In genomic region chr18:13216092-13216582, GRCh38 we compare ENCODE assay signal across 8 cellular contexts. TPM values are rescaled to one million over a fixed set of nuclear protein-coding genes. Genes with fewer than 3 reads are reported as not detected.
DNase-seq lines count a peak whose midpoint lies in the region; ATAC-seq and TF ChIP-seq lines count a peak whose summit lies in the region.

No MANE protein-coding gene starts in this region.

- no peaks in the 10 kb centered on the region for H3K9me2 ChIP-seq in GM23338 (ENCODE audit: insufficient read depth)

- no peaks in the 10 kb centered on the region; the same call in 2 of the 3 replicates for H3K36me3 Mint-ChIP-seq in GM23338 (ENCODE audit: low read depth)
- no peaks in the 10 kb centered on the region for H3K36me3 Mint-ChIP-seq in activated CD4-positive, alpha-beta T cell treated with anti-CD3 and anti-CD28 coated beads, Interleukin-2, amount 10 ng/mL, durations not matched to agents 7 days and 5 days (ENCODE audit: low read depth)

- ATAC-seq in GM23338 (peak; percentile 67), right lobe of liver (peak; percentile 84 to 90 (median 88)), GM21390 (IDR thresholded peaks at IDR 0.05; ENCODE audit: unreplicated experiment) (no peak)

- TF ChIP-seq CTCF in BE2C (IDR thresholded peaks at IDR 0.05; ENCODE audit: low read depth, low read length) = peak; percentile 72
- TF ChIP-seq CTCF in GM23338 (conservative IDR thresholded peaks at IDR 0.05; ENCODE audit: low read depth in 2 of 2) = peak; percentile 50 to 75
- TF ChIP-seq CTCF in right lobe of liver (IDR thresholded peaks at IDR 0.05) = peak; percentile 77 to 87 (median 86)

- H3K4me3 Mint-ChIP-seq in GM23338 = peak overlapping the region; percentile 82
- H3K4me3 Mint-ChIP-seq in activated CD4-positive, alpha-beta T cell treated with anti-CD3 and anti-CD28 coated beads, Interleukin-2, amount 10 ng/mL, durations not matched to agents 7 days and 5 days = peak overlapping the region; percentile 73

- TF ChIP-seq POLR2A in right lobe of liver (IDR thresholded peaks at IDR 0.05) = peak; percentile 31

- H3K27me3 ChIP-seq in BE2C (no peaks in the 10 kb centered on the region), GM23338 (ENCODE audit: insufficient read depth) (peaks cover 55% of the 10 kb centered on the region), right lobe of liver (no peaks in the 10 kb centered on the region)

- no peak overlapping the region for H3K27ac Mint-ChIP-seq in GM23338
- no peak overlapping the region for H3K27ac Mint-ChIP-seq in activated CD4-positive, alpha-beta T cell treated with anti-CD3 and anti-CD28 coated beads, Interleukin-2, amount 10 ng/mL, durations not matched to agents 7 days and 5 days

- H3K4me1 Mint-ChIP-seq in GM23338 = peaks cover 9% of the 10 kb centered on the region
- H3K4me1 Mint-ChIP-seq in activated CD4-positive, alpha-beta T cell treated with anti-CD3 and anti-CD28 coated beads, Interleukin-2, amount 10 ng/mL, durations not matched to agents 7 days and 5 days = peaks cover 32% of the 10 kb centered on the region

- H3K4me1 ChIP-seq in BE2C = peaks cover 15% of the 10 kb centered on the region
- peaks cover 14% of the 10 kb centered on the region for H3K4me1 ChIP-seq in GM23338 (ENCODE audit: insufficient read depth)
- peaks cover 0 to 29% (median 12%) of the 10 kb centered on the region in 4 donors for H3K4me1 ChIP-seq in right lobe of liver

- WGBS in right lobe of liver (ENCODE audit: insufficient coverage, low coverage, low lambda C conversion rate, missing lambda C conversion rate) = 3% methylated on average over 8 of the region's 8 CpGs

- H4K20me1 ChIP-seq in GM23338 (replicated peaks; ENCODE audit: insufficient read depth) = no peaks in the 10 kb centered on the region

- H3K36me3 ChIP-seq in BE2C (no peaks in the 10 kb centered on the region), GM23338 (ENCODE audit: insufficient read depth) (no peaks in the 10 kb centered on the region; the same call in 1 of the 2 replicates), right lobe of liver (no peaks in the 10 kb centered on the region)

- no peak overlapping the region; the same call in 1 of the 2 replicates for H3K4me2 ChIP-seq in GM23338

- no peak overlapping the region for H3K27ac ChIP-seq in GM23338 (ENCODE audit: low read depth)
- H3K27ac ChIP-seq in right lobe of liver = peak overlapping the region in 1 of 3 donors; percentile 72

- POLR2A ChIA-PET in activated CD4-positive, alpha-beta T cell treated with anti-CD3 and anti-CD28 coated beads, Interleukin-2, amount 10 ng/mL, durations not matched to agents 7 days and 5 days (lab: Charles Lee) = interaction anchor here (0.6 kb wide), 1 partner anchor 209 kb away, joined by 4 read pairs; no protein-coding TSS in a partner anchor

- intact Hi-C loops in right lobe of liver (cut with DNase I) = loop anchor here in 1 of 2 donors (5.0 kb wide), 1 partner anchor 326 kb away; no protein-coding TSS in a partner anchor

- peaks cover 42% of the 10 kb centered on the region for H3K27me3 Mint-ChIP-seq in GM23338 (ENCODE audit: insufficient read depth, low read depth, poor library complexity)
- H3K27me3 Mint-ChIP-seq in activated CD4-positive, alpha-beta T cell treated with anti-CD3 and anti-CD28 coated beads, Interleukin-2, amount 10 ng/mL, durations not matched to agents 7 days and 5 days = peaks cover 26% of the 10 kb centered on the region

- H3K79me2 ChIP-seq in GM23338 (replicated peaks; ENCODE audit: insufficient read depth) = no peaks in the 10 kb centered on the region

- H3F3A ChIP-seq in GM23338 (replicated peaks; ENCODE audit: low read depth) = no peaks in the 10 kb centered on the region; the same call in 1 of the 2 replicates

- peaks cover 2% of the 10 kb centered on the region; the same call in 1 of the 3 replicates for H3K9me3 Mint-ChIP-seq in GM23338
- no peaks in the 10 kb centered on the region for H3K9me3 Mint-ChIP-seq in activated CD4-positive, alpha-beta T cell treated with anti-CD3 and anti-CD28 coated beads, Interleukin-2, amount 10 ng/mL, durations not matched to agents 7 days and 5 days

- H2AFZ ChIP-seq in GM23338 = no peak overlapping the region

- H3K4me3 ChIP-seq in BE2C (ENCODE audit: low read depth, low read length) (no peak overlapping the region), GM23338 (no peak overlapping the region), right lobe of liver (peak overlapping the region in 1 of 3 donors; percentile 84)

- CTCF ChIA-PET in activated CD4-positive, alpha-beta T cell treated with anti-CD3 and anti-CD28 coated beads, Interleukin-2, amount 10 ng/mL, durations not matched to agents 7 days and 5 days (lab: Charles Lee) = interaction anchor here (0.5 to 1.4 kb wide), 15 partner anchors 12 to 419 kb away, joined by 3 to 6 read pairs (median 3); no protein-coding TSS in a partner anchor

- DNase-seq in BE2C = peak; percentile 65
- peak; percentile 73 for DNase-seq in GM23338 (ENCODE audit: low spot score)
- peak; percentile 36 to 83 for DNase-seq in NCI-H524 (lab: John Stamatoyannopoulos, UW)
- peak; percentile 60 for DNase-seq in activated CD4-positive, alpha-beta T cell treated with anti-CD3 and anti-CD28 coated beads, Interleukin-2, amount 10 ng/mL, durations not matched to agents 7 days and 5 days
- peak; percentile 76 to 85 for DNase-seq in dermis microvascular lymphatic vessel endothelial cell (ENCODE audit: low read depth in 2 of 2)
- peak; percentile 89 to 95 (median 94) for DNase-seq in right lobe of liver
- peak; percentile 26 to 27 for DNase-seq in stimulated activated CD8-positive, alpha-beta memory T cell treated with anti-CD3 and anti-CD28 coated beads, Interleukin-15, amount 100 ng/mL, for 48 hours (ENCODE audit: low read depth in 2 of 2)

- H3K9me3 ChIP-seq in BE2C (no peaks in the 10 kb centered on the region), right lobe of liver (no peaks in the 10 kb centered on the region)

TF ChIP-seq in GM23338, 12 proteins besides CTCF, POLR2A, EP300 and RAD21 (continues in another document):
- no peak for TF ChIP-seq NANOG (IDR thresholded peaks at IDR 0.05; ENCODE audit: borderline replicate concordance)
- no peak for TF ChIP-seq REST (IDR thresholded peaks at IDR 0.05; ENCODE audit: unreplicated experiment)
- TF ChIP-seq CREB1 (CRISPR knock-in tag; IDR thresholded peaks at IDR 0.05; ENCODE audit: low read depth) = no peak

RNA-seq across cellular contexts. Expression of gene LDLRAD4, which starts 2.4 kb away (rescaled TPM):
- 4.0 TPM for polyA plus RNA-seq in BE2C (2012; ENCODE audit: insufficient read depth, insufficient read length, low read depth)
- 1.0 and 1.9 TPM in 2 replicates for total RNA-seq in GM23338 (2014; rRNA removed; shearing (Covaris generic))
- 0.17 and 0.73 TPM in 2 replicates for polyA plus RNA-seq in GM23338 (2016; fragmentation: Nextera tagmentation; extraction: Ambion mirVana)
- 10 to 100 TPM; 23.8 to 28.6 TPM for total RNA-seq in activated CD4-positive, alpha-beta T cell treated with anti-CD3 and anti-CD28 coated beads, Interleukin-2, amount 10 ng/mL, durations not matched to agents 7 days and 5 days
- 6.7 and 20.9 TPM in 2 replicates for total RNA-seq in dermis microvascular lymphatic vessel endothelial cell
- total RNA-seq in right lobe of liver = 10 to 100 TPM; 10.6 to 66.4 (median 18.7) TPM

Comparison
In these comparisons a context has a peak if more than half of its experiments do, and no peak if none do; other contexts are left out.
1. DNase-seq: peak in every context shown above with its lines; median percentile 94 in right lobe of liver; 80 in dermis microvascular lymphatic vessel endothelial cell; 73 in GM23338; 65 in BE2C; 60 in activated CD4-positive, alpha-beta T cell treated with anti-CD3 and anti-CD28 coated beads, Interleukin-2, amount 10 ng/mL, durations not matched to agents 7 days and 5 days; 60 in NCI-H524; 26 in stimulated activated CD8-positive, alpha-beta memory T cell treated with anti-CD3 and anti-CD28 coated beads, Interleukin-15, amount 100 ng/mL, for 48 hours.